Comparison of ENCODE assay signal across 15 cellular contexts in genomic region chr4:1597021-1597931, GRCh38.
DNase-seq lines count a peak whose midpoint lies in the region; ATAC-seq and TF ChIP-seq lines count a peak whose summit lies in the region.
"Had no signal": no experiment of that assay in that cellular context is flagged by ENCODE, and none has a peak within 500 bp of the region (broad histone marks: within the 10 kb centered on the region; RNA-seq: fewer than 3 reads in every experiment).

No MANE protein-coding gene starts in this region.

- intact Hi-C loops in right cardiac atrium (cut with DNase I), result no loop called here

- H4K20me1 ChIP-seq in BLaER1 treated with 17β-estradiol and CSF1 and Interleukin-3, amounts not matched to agents 10 nM and 100 nM, result no peaks in the 10 kb centered on the region
- H4K20me1 ChIP-seq in osteoblast (ENCODE audit: insufficient read depth, low read length), result no peaks in the 10 kb centered on the region
- no peaks in the 10 kb centered on the region for H4K20me1 ChIP-seq in GM23248 (ENCODE audit: insufficient read depth)

- no peak overlapping the region for H3K4me3 Mint-ChIP-seq in chondrocyte (ENCODE audit: unreplicated experiment)
- H3K4me3 Mint-ChIP-seq: CD14-positive monocyte had no signal

- H3K79me2 ChIP-seq in osteoblast (ENCODE audit: insufficient read depth, low read length), result no peaks in the 10 kb centered on the region
- no peaks in the 10 kb centered on the region for H3K79me2 ChIP-seq in GM23248 (ENCODE audit: insufficient read depth)

- no peak for ATAC-seq in right cardiac atrium
- ATAC-seq: Panc1 had no signal

- peak overlapping the region in 4 of 11 experiments; percentile 48 to 72 (median 70); a peak in 9 of 22 replicates for H3K9ac ChIP-seq in BLaER1 treated with 17β-estradiol and CSF1 and Interleukin-3, amounts not matched to agents 10 nM and 100 nM
- no peak overlapping the region for H3K9ac ChIP-seq in GM23248

- H3K4me1 Mint-ChIP-seq in chondrocyte (ENCODE audit: low read depth), result no peaks in the 10 kb centered on the region
- H3K4me1 Mint-ChIP-seq: CD14-positive monocyte had no signal

- H3F3A ChIP-seq in GM23248 (ENCODE audit: insufficient read depth), result no peaks in the 10 kb centered on the region

- H3K27ac ChIP-seq in BLaER1 treated with 17β-estradiol and CSF1 and Interleukin-3, amounts not matched to agents 10 nM and 100 nM, result peak overlapping the region in 7 of 11 experiments; percentile 56 to 79 (median 67); a peak in 9 of 22 replicates
- H3K27ac ChIP-seq in right cardiac atrium (ENCODE audit: low read length), result no peak overlapping the region
- no peak overlapping the region for H3K27ac ChIP-seq in osteoblast (ENCODE audit: low read depth, low read length)
- H3K27ac ChIP-seq in GM23248, result no peak overlapping the region

- H3K9me3 Mint-ChIP-seq in chondrocyte (ENCODE audit: low read depth), result no peaks in the 10 kb centered on the region

- in situ Hi-C loops in GM23248 (cut with MboI), result no loop called here

- H3K27me3 ChIP-seq in BLaER1 treated with 17β-estradiol and CSF1 and Interleukin-3, amounts not matched to agents 10 nM and 100 nM, result no peaks in the 10 kb centered on the region
- H3K27me3 ChIP-seq in right cardiac atrium (ENCODE audit: control insufficient read depth, insufficient read depth), result no peaks in the 10 kb centered on the region
- peaks cover 3% of the 10 kb centered on the region for H3K27me3 ChIP-seq in osteoblast (ENCODE audit: insufficient read depth, low read length)
- no peaks in the 10 kb centered on the region for H3K27me3 ChIP-seq in GM23248 (replicated peaks; ENCODE audit: insufficient read depth)

- peaks cover 3 to 12% (median 9%) of the 10 kb centered on the region in 11 experiments; a peak in 20 of 22 replicates for H3K9me3 ChIP-seq in BLaER1 treated with 17β-estradiol and CSF1 and Interleukin-3, amounts not matched to agents 10 nM and 100 nM (replicated peaks in 1 of 11)
- H3K9me3 ChIP-seq in right cardiac atrium (ENCODE audit: control insufficient read depth, low read length), result no peaks in the 10 kb centered on the region
- H3K9me3 ChIP-seq in osteoblast (ENCODE audit: low read depth, low read length), result no peaks in the 10 kb centered on the region
- H3K9me3 ChIP-seq in GM23248 (ENCODE audit: low read depth), result no peaks in the 10 kb centered on the region
- H3K9me3 ChIP-seq: HAP-1 had no signal

- H3K9me2 ChIP-seq in GM23248 (ENCODE audit: insufficient read depth), result no peaks in the 10 kb centered on the region

- no peaks in the 10 kb centered on the region for H3K36me3 Mint-ChIP-seq in chondrocyte (ENCODE audit: low read depth)
- H3K36me3 Mint-ChIP-seq: CD14-positive monocyte had no signal

- 89% methylated on average over 26 of the region's 26 CpGs for WGBS in right cardiac atrium
- WGBS in GM23248 (ENCODE audit: low coverage in 1 of 2, low lambda C conversion rate in 2 of 2, missing lambda C conversion rate in 2 of 2), 2 experiments, result 76 to 82% methylated on average over 15 to 26 of the region's 26 CpGs

- peaks cover 29 to 80% (median 69%) of the 10 kb centered on the region in 10 experiments for H3K4me1 ChIP-seq in BLaER1 treated with 17β-estradiol and CSF1 and Interleukin-3, amounts not matched to agents 10 nM and 100 nM
- H3K4me1 ChIP-seq in right cardiac atrium (ENCODE audit: control insufficient read depth, insufficient read depth, low read length) (no peaks in the 10 kb centered on the region), osteoblast (ENCODE audit: insufficient read depth, low read length) (no peaks in the 10 kb centered on the region), GM23248 (ENCODE audit: insufficient read depth) (no peaks in the 10 kb centered on the region)
- H3K4me1 ChIP-seq: HAP-1 had no signal

- H2AFZ ChIP-seq in osteoblast (ENCODE audit: low read length) (no peak overlapping the region), GM23248 (no peak overlapping the region)

- no peak overlapping the region for H3K27ac Mint-ChIP-seq in chondrocyte (ENCODE audit: unreplicated experiment)

- DNase-seq in chondrocyte (ENCODE audit: low spot score), result peak; percentile 66
- peak; percentile 5 to 51 (median 40) for DNase-seq in right cardiac atrium
- peak; percentile 90 for DNase-seq in osteoblast (ENCODE audit: insufficient read length, low spot score, missing footprints)
- DNase-seq in GM23248, result no peak
- DNase-seq in DMS79 treated with DMSO at 0.1 percent for 48 hours (lab: John Stamatoyannopoulos, UW), result no peak
- no peak for DNase-seq in NCI-H345 treated with DMSO at 0.1 percent for 48 hours (lab: John Stamatoyannopoulos, UW; ENCODE audit: unreplicated experiment)
- DNase-seq: DMS 273 treated with DMSO at 0.1 percent for 48 hours, GDM1, KBM-7, NCI-H1105, NCI-H2081 had no signal

- H3K4me3 ChIP-seq in BLaER1 treated with 17β-estradiol and CSF1 and Interleukin-3, amounts not matched to agents 10 nM and 100 nM, result no peak overlapping the region
- H3K4me3 ChIP-seq in right cardiac atrium (ENCODE audit: low read length), result no peak overlapping the region
- H3K4me3 ChIP-seq in osteoblast (ENCODE audit: insufficient read depth, low read length), result no peak overlapping the region
- H3K4me3 ChIP-seq in GM23248, result no peak overlapping the region
- H3K4me3 ChIP-seq: HAP-1 had no signal

- H3K4me2 ChIP-seq in BLaER1 treated with 17β-estradiol and CSF1 and Interleukin-3, amounts not matched to agents 10 nM and 100 nM, result peak overlapping the region in 9 of 11 experiments; percentile 56 to 92 (median 79); a peak in 15 of 22 replicates
- H3K4me2 ChIP-seq in osteoblast (ENCODE audit: insufficient read depth, low read length), result no peak overlapping the region
- H3K4me2 ChIP-seq in GM23248 (ENCODE audit: unreplicated experiment), result no peak overlapping the region

- H3K27me3 Mint-ChIP-seq in chondrocyte (ENCODE audit: low read depth), result peaks cover 10% of the 10 kb centered on the region

- no peaks in the 10 kb centered on the region; a peak in 1 of 22 replicates for H3K36me3 ChIP-seq in BLaER1 treated with 17β-estradiol and CSF1 and Interleukin-3, amounts not matched to agents 10 nM and 100 nM
- H3K36me3 ChIP-seq in osteoblast (ENCODE audit: insufficient read depth, low read length), result no peaks in the 10 kb centered on the region
- H3K36me3 ChIP-seq in GM23248 (ENCODE audit: low read depth), result no peaks in the 10 kb centered on the region
- H3K36me3 ChIP-seq: HAP-1 had no signal

- TF ChIP-seq CTCF in chondrocyte (IDR thresholded peaks at IDR 0.05) (no peak), osteoblast (IDR thresholded peaks at IDR 0.05; ENCODE audit: extremely low read depth, low read depth, low read length) (no peak)

Comparison
In these comparisons a context has a peak if more than half of its experiments do, and no peak if none do; other contexts are left out.
1. H3K27ac ChIP-seq: peak in BLaER1 treated with 17β-estradiol and CSF1 and Interleukin-3, amounts not matched to agents 10 nM and 100 nM (7 of 11); none in right cardiac atrium (single experiment), osteoblast (single experiment) and GM23248 (single experiment).
2. H3K4me2 ChIP-seq: peak in BLaER1 treated with 17β-estradiol and CSF1 and Interleukin-3, amounts not matched to agents 10 nM and 100 nM (9 of 11); none in osteoblast (single experiment) and GM23248 (single experiment).
3. DNase-seq: peak in chondrocyte (single experiment), right cardiac atrium (3 of 3) and osteoblast (single experiment); none in GM23248 (single experiment), DMS79 treated with DMSO at 0.1 percent for 48 hours (single experiment) and NCI-H345 treated with DMSO at 0.1 percent for 48 hours (single experiment).